In genomic region chr15:83850846-83851245, GRCh38 we compare ENCODE assay signal across 29 cellular contexts.
A peak's percentile ranks its signal among the peaks of the same experiment; 100 is the strongest.
DNase-seq lines count a peak whose midpoint lies in the region; ATAC-seq and TF ChIP-seq lines count a peak whose summit lies in the region.
"Had no signal": no experiment of that assay in that cellular context is flagged by ENCODE, and none has a peak within 500 bp of the region (broad histone marks: within the 10 kb centered on the region; RNA-seq: fewer than 3 reads in every experiment).

No MANE protein-coding gene starts in this region.

- DNase-seq in Calu3 (peak; percentile 38), RWPE2 (ENCODE audit: low spot score) (peak; percentile 83), esophagus squamous epithelium (lab: John Stamatoyannopoulos, UW) (no peak), Karpas-422 (no peak), erythroblast (lab: John Stamatoyannopoulos, UW) (no peak), epidermal melanocyte (ENCODE audit: insufficient read length, low spot score) (no peak), endodermal cell (no peak)
- DNase-seq: activated T-cell treated with anti-CD3 and anti-CD28 coated beads for 4 hours; BE2C; caudate nucleus; CD8-positive, alpha-beta memory T cell; cortex of kidney; effector memory CD8-positive, alpha-beta T cell; head of caudate nucleus; kidney glomerular epithelial cell; NCI-H1048; NCI-H187; NCI-H2227 treated with DMSO at 0.1 percent for 48 hours; NCI-H526 treated with DMSO at 0.1 percent for 48 hours; SK-N-SH; stimulated activated CD4-positive, alpha-beta T cell treated with anti-CD3 and anti-CD28 coated beads, Interleukin-15, amount 100 ng/mL, for 24 hours; stimulated activated naive CD4-positive, alpha-beta T cell; testis had no signal

- H3K9me2 ChIP-seq in Karpas-422 (replicated peaks; ENCODE audit: insufficient read depth, low read length): no peaks in the 10 kb centered on the region
- H3K9me2 ChIP-seq: SK-N-SH had no signal

- peaks cover 55% of the 10 kb centered on the region for H3K4me1 Mint-ChIP-seq in Calu3 (ENCODE audit: low read depth, unreplicated experiment)
- H3K4me1 Mint-ChIP-seq in endodermal cell: peaks cover 8% of the 10 kb centered on the region
- H3K4me1 Mint-ChIP-seq: CD8-positive, alpha-beta memory T cell had no signal

- H3K9me3 ChIP-seq in RWPE2 (ENCODE audit: severe bottlenecking) (no peaks in the 10 kb centered on the region), esophagus squamous epithelium (no peaks in the 10 kb centered on the region), Karpas-422 (ENCODE audit: low read length) (no peaks in the 10 kb centered on the region), endodermal cell (ENCODE audit: control insufficient read depth, low read length) (no peaks in the 10 kb centered on the region)
- H3K9me3 ChIP-seq: BE2C, SK-N-SH, testis had no signal

- H3K27ac Mint-ChIP-seq in Calu3 (ENCODE audit: unreplicated experiment) (peak overlapping the region; percentile 52), endodermal cell (no peak overlapping the region)
- H3K27ac Mint-ChIP-seq: activated naive CD4-positive, alpha-beta T cell treated with anti-CD3 and anti-CD28 coated beads, Interleukin-2, amount 50 U/mL, for 72 hours; CD8-positive, alpha-beta memory T cell; effector memory CD8-positive, alpha-beta T cell had no signal

- H3K9ac ChIP-seq in rectal smooth muscle tissue (ENCODE audit: low read length) (no peak overlapping the region), Karpas-422 (ENCODE audit: low read length) (no peak overlapping the region), endodermal cell (ENCODE audit: extremely low read depth, low read length, poor library complexity, severe bottlenecking) (no peak overlapping the region)
- H3K9ac ChIP-seq: SK-N-SH had no signal

- no peaks in the 10 kb centered on the region for H4K20me1 ChIP-seq in Karpas-422 (ENCODE audit: insufficient read depth, low read depth, low read length)

- H3K4me3 Mint-ChIP-seq in Calu3 (ENCODE audit: low read depth, unreplicated experiment) (no peak overlapping the region), endodermal cell (no peak overlapping the region)
- H3K4me3 Mint-ChIP-seq: CD8-positive, alpha-beta memory T cell; effector memory CD8-positive, alpha-beta T cell; neural crest cell had no signal

- no peaks in the 10 kb centered on the region for H3K79me2 ChIP-seq in Karpas-422 (ENCODE audit: low read length)

- ATAC-seq in RWPE2 (ENCODE audit: low read depth): peak; percentile 91
- ATAC-seq: activated naive CD4-positive, alpha-beta T cell treated with anti-CD3 and anti-CD28 coated beads, Interleukin-2, amount 50 U/mL, for 72 hours; effector memory CD8-positive, alpha-beta T cell; HepG2; sciatic nerve had no signal

- H3K9me3 Mint-ChIP-seq in Calu3 (ENCODE audit: low read depth, unreplicated experiment) (no peaks in the 10 kb centered on the region), endodermal cell (no peaks in the 10 kb centered on the region)
- H3K9me3 Mint-ChIP-seq: activated naive CD4-positive, alpha-beta T cell treated with anti-CD3 and anti-CD28 coated beads, Interleukin-2, amount 50 U/mL, for 72 hours; CD8-positive, alpha-beta memory T cell; effector memory CD8-positive, alpha-beta T cell; neural crest cell had no signal

- H3K36me3 ChIP-seq in RWPE2 (ENCODE audit: low read depth) (no peaks in the 10 kb centered on the region), esophagus squamous epithelium (no peaks in the 10 kb centered on the region), rectal smooth muscle tissue (ENCODE audit: control insufficient read depth, insufficient read depth, low read length) (no peaks in the 10 kb centered on the region), Karpas-422 (ENCODE audit: insufficient read depth, low read length) (no peaks in the 10 kb centered on the region), endodermal cell (ENCODE audit: control insufficient read depth, insufficient read depth, low read length) (no peaks in the 10 kb centered on the region)
- H3K36me3 ChIP-seq: BE2C had no signal

- H3K4me3 ChIP-seq in RWPE2 (ENCODE audit: severe bottlenecking) (no peak overlapping the region), esophagus squamous epithelium (no peak overlapping the region), rectal smooth muscle tissue (ENCODE audit: low read length) (no peak overlapping the region), Karpas-422 (ENCODE audit: low read length) (no peak overlapping the region), endodermal cell (ENCODE audit: low read length) (no peak overlapping the region)
- H3K4me3 ChIP-seq: lung, testis had no signal

- H2AFZ ChIP-seq in Karpas-422 (ENCODE audit: low read length): no peak overlapping the region

- peaks cover 76% of the 10 kb centered on the region for H3K4me1 ChIP-seq in RWPE2 (ENCODE audit: insufficient read depth, poor library complexity, severe bottlenecking)
- peaks cover 0 to 54% (median 0%) of the 10 kb centered on the region in 3 donors for H3K4me1 ChIP-seq in esophagus squamous epithelium
- peaks cover 21% of the 10 kb centered on the region for H3K4me1 ChIP-seq in rectal smooth muscle tissue (ENCODE audit: control insufficient read depth, insufficient read depth, low read length)
- H3K4me1 ChIP-seq in Karpas-422 (ENCODE audit: low read length): no peaks in the 10 kb centered on the region
- H3K4me1 ChIP-seq in endodermal cell (ENCODE audit: control insufficient read depth, insufficient read depth, low read length): peaks cover 4% of the 10 kb centered on the region
- H3K4me1 ChIP-seq: BE2C, testis had no signal

- H3K4me2 ChIP-seq in Karpas-422 (ENCODE audit: low read depth, low read length, poor library complexity, severe bottlenecking): no peak overlapping the region
- H3K4me2 ChIP-seq: SK-N-SH had no signal

- 29 to 47% methylated on average over 5 of the region's 5 CpGs for WGBS in esophagus squamous epithelium, 2 donors
- WGBS in endodermal cell (ENCODE audit: insufficient coverage in 1 of 2, insufficient read length in 1 of 2), 2 experiments: 88 to 89% methylated on average over 3 to 5 of the region's 5 CpGs

- H3K27me3 Mint-ChIP-seq in Calu3 (ENCODE audit: unreplicated experiment) (no peaks in the 10 kb centered on the region), endodermal cell (ENCODE audit: insufficient read depth) (peaks cover 7% of the 10 kb centered on the region)
- H3K27me3 Mint-ChIP-seq: CD8-positive, alpha-beta memory T cell; effector memory CD8-positive, alpha-beta T cell had no signal

- H3K27me3 ChIP-seq in RWPE2 (ENCODE audit: insufficient read depth, poor library complexity, severe bottlenecking) (no peaks in the 10 kb centered on the region), esophagus squamous epithelium (no peaks in the 10 kb centered on the region), rectal smooth muscle tissue (ENCODE audit: control insufficient read depth, insufficient read depth, low read length) (no peaks in the 10 kb centered on the region), Karpas-422 (ENCODE audit: low read length) (no peaks in the 10 kb centered on the region), endodermal cell (ENCODE audit: control insufficient read depth, insufficient read depth, low read length, poor library complexity, severe bottlenecking) (no peaks in the 10 kb centered on the region)
- H3K27me3 ChIP-seq: BE2C, testis had no signal

- H3K27ac ChIP-seq in RWPE2 (ENCODE audit: poor library complexity, severe bottlenecking) (peak overlapping the region; percentile 85), esophagus squamous epithelium (peak overlapping the region in 3 of 4 donors; percentile 3 to 53 (median 34)), rectal smooth muscle tissue (ENCODE audit: low read depth, low read length) (peak overlapping the region; percentile 58), Karpas-422 (ENCODE audit: low read length) (no peak overlapping the region), endodermal cell (ENCODE audit: low read depth, low read length) (no peak overlapping the region)
- H3K27ac ChIP-seq: testis had no signal

- no peak for TF ChIP-seq CTCF in Calu3 (IDR thresholded peaks at IDR 0.05; ENCODE audit: unreplicated experiment)
- no peak for TF ChIP-seq CTCF in RWPE2 (IDR thresholded peaks at IDR 0.05; ENCODE audit: poor library complexity, severe bottlenecking)
- TF ChIP-seq CTCF in esophagus squamous epithelium (IDR thresholded peaks at IDR 0.05): no peak
- no peak for TF ChIP-seq CTCF in endodermal cell (conservative IDR thresholded peaks at IDR 0.05)

- intact Hi-C loops in Calu3 (cut with micrococcal nuclease; ENCODE audit: unreplicated experiment): loop anchor here (5.0 to 10.0 kb wide), 2 partner anchors 51 to 144 kb away; no protein-coding TSS in a partner anchor
- intact Hi-C loops in esophagus squamous epithelium (cut with DNase I): no loop called here

- CTCF ChIA-PET in Calu3 (lab: Charles Lee): no interaction called here

- no TSS peak for BruUV-seq in Calu3 (replicated peaks; lab: Mats Ljungman, UMichigan)

- H3K36me3 Mint-ChIP-seq in Calu3 (ENCODE audit: insufficient read depth, unreplicated experiment) (peaks cover 7% of the 10 kb centered on the region), endodermal cell (ENCODE audit: low read depth) (no peaks in the 10 kb centered on the region)
- H3K36me3 Mint-ChIP-seq: activated naive CD4-positive, alpha-beta T cell treated with anti-CD3 and anti-CD28 coated beads, Interleukin-2, amount 50 U/mL, for 72 hours; CD8-positive, alpha-beta memory T cell had no signal

- TF ChIP-seq POLR2A in esophagus squamous epithelium (IDR thresholded peaks at IDR 0.05) (no peak), erythroblast (IDR thresholded peaks at IDR 0.05; ENCODE audit: low read length) (no peak)

Comparison
In these comparisons a context has a peak if more than half of its experiments do, and no peak if none do; other contexts are left out.
1. DNase-seq: peak in Calu3 (single experiment) and RWPE2 (single experiment); none in esophagus squamous epithelium (single experiment), Karpas-422 (single experiment), erythroblast (0 of 2), epidermal melanocyte (single experiment) and endodermal cell (single experiment).
2. H3K27ac ChIP-seq: peak in RWPE2 (single experiment), esophagus squamous epithelium (3 of 4) and rectal smooth muscle tissue (single experiment); none in Karpas-422 (single experiment) and endodermal cell (single experiment).